In the genomic region with DNA sequence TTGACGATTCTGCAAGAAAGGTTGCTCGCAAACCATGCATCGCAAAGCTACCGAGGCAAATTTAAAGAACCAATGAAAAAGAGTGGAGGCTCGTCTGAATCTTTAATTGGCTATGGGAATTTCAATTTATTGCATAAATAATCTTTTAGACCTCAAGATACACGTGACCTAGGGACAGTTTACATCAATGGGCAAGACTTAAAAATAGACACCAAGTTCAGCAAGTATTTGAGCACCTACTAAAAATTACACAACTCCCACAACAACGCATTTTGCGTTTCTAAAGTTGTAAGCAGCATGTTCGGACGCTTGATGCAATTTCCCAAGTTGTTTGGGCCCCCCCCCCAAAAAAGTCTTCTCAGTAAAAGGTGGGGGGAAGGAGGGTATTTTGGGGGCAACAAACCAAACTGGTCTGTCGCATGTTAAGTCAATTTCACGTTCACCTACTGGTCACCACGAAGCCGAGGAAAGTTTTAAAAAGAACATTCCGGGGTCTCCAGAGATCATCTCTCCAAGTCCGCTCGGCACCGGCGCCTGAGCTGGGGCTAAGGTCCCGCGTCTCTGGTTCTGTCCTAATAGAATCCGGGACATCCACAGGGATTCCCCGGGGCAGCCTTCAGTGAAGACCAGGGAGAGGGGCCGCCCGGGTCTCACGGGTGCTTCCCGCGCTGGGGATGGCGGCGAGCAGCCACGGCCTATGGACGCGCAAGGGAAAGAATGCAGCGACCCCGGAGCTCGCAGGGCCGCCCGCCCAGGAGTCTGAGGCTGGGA, we compare ENCODE assay signal across 1 cellular context.
A peak's percentile ranks its signal among the peaks of the same experiment; 100 is the strongest.
TF ChIP-seq lines count a peak whose summit lies in the region.

No MANE protein-coding gene starts in this region.

TF ChIP-seq in IMR-90, 13 proteins besides CTCF, POLR2A, EP300 and RAD21 (continued from another document):
- TF ChIP-seq FOS (IDR thresholded peaks at IDR 0.05; ENCODE audit: low read depth, low read length) (no peak), CEBPB (IDR thresholded peaks at IDR 0.05; ENCODE audit: low read depth, low read length) (peak; percentile 40; the same call in 1 of the 2 replicates), SMC3 (IDR thresholded peaks at IDR 0.05; ENCODE audit: low read depth, low read length) (no peak)
- TF ChIP-seq, protein P1, sequence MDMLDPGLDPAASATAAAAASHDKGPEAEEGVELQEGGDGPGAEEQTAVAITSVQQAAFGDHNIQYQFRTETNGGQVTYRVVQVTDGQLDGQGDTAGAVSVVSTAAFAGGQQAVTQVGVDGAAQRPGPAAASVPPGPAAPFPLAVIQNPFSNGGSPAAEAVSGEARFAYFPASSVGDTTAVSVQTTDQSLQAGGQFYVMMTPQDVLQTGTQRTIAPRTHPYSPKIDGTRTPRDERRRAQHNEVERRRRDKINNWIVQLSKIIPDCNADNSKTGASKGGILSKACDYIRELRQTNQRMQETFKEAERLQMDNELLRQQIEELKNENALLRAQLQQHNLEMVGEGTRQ (IDR thresholded peaks at IDR 0.05; ENCODE audit: low read depth, low read length) = peak; percentile 61
